25 cellular contexts compared by ENCODE assay signal in genomic region chr9:18333157-18333556, GRCh38.
DNase-seq lines count a peak whose midpoint lies in the region; TF ChIP-seq lines count a peak whose summit lies in the region.
"Had no signal": no experiment of that assay in that cellular context is flagged by ENCODE, and none has a peak within 500 bp of the region (broad histone marks: within the 10 kb centered on the region; RNA-seq: fewer than 3 reads in every experiment).

No MANE protein-coding gene starts in this region.

- H3K27me3 ChIP-seq in MG63 = no peaks in the 10 kb centered on the region
- H3K27me3 ChIP-seq: cardiac muscle cell, heart left ventricle, left lung, suprapubic skin had no signal

- peaks cover 0 to 2% (median 0%) of the 10 kb centered on the region in 3 donors for H3K27me3 Mint-ChIP-seq in immature natural killer cell (ENCODE audit: low read depth in 3 of 3)
- H3K27me3 Mint-ChIP-seq: activated T-cell treated with anti-CD3 and anti-CD28 coated beads, Interleukin-2, amount 50 U/mL, for 24 hours; stimulated activated memory B cell treated with anti-CD40 and anti-IgM and Interleukin-4, amounts not matched to agents 10 μg/mL and 1 μg/mL and 100 μg/mL, for 72 hours had no signal

- H3K36me3 ChIP-seq in MG63 = no peaks in the 10 kb centered on the region
- H3K36me3 ChIP-seq: cardiac muscle cell, heart left ventricle, left lung, suprapubic skin had no signal

- H3K4me1 Mint-ChIP-seq in immature natural killer cell = no peaks in the 10 kb centered on the region
- H3K4me1 Mint-ChIP-seq: activated CD4-positive, alpha-beta T cell treated with anti-CD3 and anti-CD28 coated beads for 36 hours; naive thymus-derived CD8-positive, alpha-beta T cell; stimulated activated memory B cell treated with anti-CD40 and anti-IgM and Interleukin-4, amounts not matched to agents 10 μg/mL and 1 μg/mL and 100 μg/mL, for 72 hours had no signal

- TF ChIP-seq CTCF in choroid plexus epithelial cell (conservative IDR thresholded peaks at IDR 0.05; ENCODE audit: low read depth, low read length) = no peak

- DNase-seq in ELR (ENCODE audit: low read depth) (peak; percentile 58), MG63 (peak; percentile 31), choroid plexus epithelial cell (ENCODE audit: low read depth) (peak; percentile 61), islet precursor cell (peak; percentile 59), DMS153 (lab: John Stamatoyannopoulos, UW) (no peak), immature natural killer cell (no peak)
- DNase-seq in stimulated activated CD4-positive, alpha-beta T cell treated with anti-CD3 and anti-CD28 coated beads, Interleukin-15, amount 100 ng/mL, for 24 hours = no peak
- no peak for DNase-seq in central memory CD4-positive, alpha-beta T cell
- DNase-seq: activated CD4-positive, alpha-beta T cell treated with anti-CD3 and anti-CD28 coated beads for 36 hours; activated gamma-delta T cell treated with Interleukin-2 at 50 U/mL for 16 hours; activated T-cell treated with anti-CD3 and anti-CD28 coated beads, Interleukin-2, amount 50 U/mL, for 24 hours; Calu3; heart left ventricle; Karpas-422; left lung; midbrain; naive thymus-derived CD8-positive, alpha-beta T cell; NCI-H1048; NCI-H1694 treated with DMSO at 0.1 percent for 48 hours; NCI-H524 treated with DMSO at 0.1 percent for 48 hours had no signal

- H3K4me3 ChIP-seq in MG63 = no peak overlapping the region
- no peak overlapping the region for H3K4me3 ChIP-seq in choroid plexus epithelial cell (ENCODE audit: low read depth, low read length)
- H3K4me3 ChIP-seq: cardiac muscle cell, heart left ventricle, left lung, smooth muscle cell, suprapubic skin had no signal

- H3K36me3 Mint-ChIP-seq in immature natural killer cell = no peaks in the 10 kb centered on the region
- H3K36me3 Mint-ChIP-seq: naive thymus-derived CD8-positive, alpha-beta T cell; stimulated activated memory B cell treated with anti-CD40 and anti-IgM and Interleukin-4, amounts not matched to agents 10 μg/mL and 1 μg/mL and 100 μg/mL, for 72 hours had no signal

- H3K27ac Mint-ChIP-seq in immature natural killer cell = no peak overlapping the region
- H3K27ac Mint-ChIP-seq: activated CD4-positive, alpha-beta T cell treated with anti-CD3 and anti-CD28 coated beads for 36 hours; activated T-cell treated with anti-CD3 and anti-CD28 coated beads, Interleukin-2, amount 50 U/mL, for 24 hours; stimulated activated memory B cell treated with anti-CD40 and anti-IgM and Interleukin-4, amounts not matched to agents 10 μg/mL and 1 μg/mL and 100 μg/mL, for 72 hours; T-helper 1 cell treated with Interleukin-12 subunit alpha and Interleukin-12 subunit beta and Interleukin-4 antibody, amounts not matched to agents 30 μg/mL and 1 μg/mL, for 36 hours had no signal

- H3K9me3 Mint-ChIP-seq in immature natural killer cell = peaks cover 0 to 3% (median 0%) of the 10 kb centered on the region in 6 donors
- H3K9me3 Mint-ChIP-seq: activated T-cell treated with anti-CD3 and anti-CD28 coated beads, Interleukin-2, amount 50 U/mL, for 24 hours; stimulated activated memory B cell treated with anti-CD40 and anti-IgM and Interleukin-4, amounts not matched to agents 10 μg/mL and 1 μg/mL and 100 μg/mL, for 72 hours; T-helper 1 cell treated with Interleukin-12 subunit alpha and Interleukin-12 subunit beta and Interleukin-4 antibody, amounts not matched to agents 30 μg/mL and 1 μg/mL, for 36 hours had no signal

- no peaks in the 10 kb centered on the region for H3K9me3 ChIP-seq in MG63
- H3K9me3 ChIP-seq: heart left ventricle, left lung, suprapubic skin had no signal

- no peak overlapping the region for H3K4me3 Mint-ChIP-seq in immature natural killer cell
- H3K4me3 Mint-ChIP-seq: activated CD4-positive, alpha-beta T cell treated with anti-CD3 and anti-CD28 coated beads for 36 hours; activated T-cell treated with anti-CD3 and anti-CD28 coated beads, Interleukin-2, amount 50 U/mL, for 24 hours; naive thymus-derived CD8-positive, alpha-beta T cell; stimulated activated memory B cell treated with anti-CD40 and anti-IgM and Interleukin-4, amounts not matched to agents 10 μg/mL and 1 μg/mL and 100 μg/mL, for 72 hours; T-helper 1 cell treated with Interleukin-12 subunit alpha and Interleukin-12 subunit beta and Interleukin-4 antibody, amounts not matched to agents 30 μg/mL and 1 μg/mL, for 36 hours had no signal

Comparison
In these comparisons a context has a peak if more than half of its experiments do, and no peak if none do; other contexts are left out.
1. DNase-seq: peak in ELR (single experiment), MG63 (single experiment), choroid plexus epithelial cell (single experiment) and islet precursor cell (single experiment); none in stimulated activated CD4-positive, alpha-beta T cell treated with anti-CD3 and anti-CD28 coated beads, Interleukin-15, amount 100 ng/mL, for 24 hours (single experiment), DMS153 (single experiment), immature natural killer cell (0 of 3) and central memory CD4-positive, alpha-beta T cell (single experiment).